In the genomic region with DNA sequence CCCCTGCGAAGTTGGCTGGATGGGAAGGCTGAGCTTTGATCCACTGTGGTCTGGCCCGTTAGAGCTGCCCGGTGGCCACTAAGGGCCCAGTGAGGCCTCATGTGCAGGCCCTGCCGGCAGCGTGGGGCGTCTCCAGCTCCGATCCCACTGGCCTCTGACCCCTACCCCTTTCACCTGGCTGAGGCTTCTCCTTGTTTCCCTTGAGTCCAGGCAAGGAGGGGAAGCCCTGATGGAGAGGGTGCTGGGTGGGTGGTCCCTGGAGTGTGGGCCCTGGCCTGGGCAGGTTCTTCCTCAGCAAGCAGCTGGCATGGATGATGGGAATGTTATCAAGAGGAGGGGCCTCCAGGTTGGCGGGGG, we compare ENCODE assay signal across 21 cellular contexts.
DNase-seq lines count a peak whose midpoint lies in the region; ATAC-seq, FAIRE-seq and TF ChIP-seq lines count a peak whose summit lies in the region.
"Had no signal": no experiment of that assay in that cellular context is flagged by ENCODE, and none has a peak within 500 bp of the region (broad histone marks: within the 10 kb centered on the region; RNA-seq: fewer than 3 reads in every experiment).

No MANE protein-coding gene starts in this region.

- H3K4me1 Mint-ChIP-seq in activated naive CD4-positive, alpha-beta T cell treated with anti-CD3 and anti-CD28 coated beads, Interleukin-2, amount 10 ng/mL, durations not matched to agents 7 days and 5 days, result peaks cover 22% of the 10 kb centered on the region

- H3K36me3 ChIP-seq in HepG2 (replicated peaks in 1 of 2; ENCODE audit: control insufficient read depth in 1 of 2, insufficient read depth in 2 of 2, low read length in 2 of 2) (peaks cover 37 to 60% of the 10 kb centered on the region in 2 experiments), testis (ENCODE audit: low read depth, missing control alignments) (no peaks in the 10 kb centered on the region)
- H3K36me3 ChIP-seq: neural progenitor cell had no signal

- 95% methylated on average over 8 of the region's 8 CpGs for WGBS in HepG2 (ENCODE audit: low lambda C conversion rate)
- WGBS in testis, 2 donors, result 83 to 88% methylated on average over 7 to 8 of the region's 8 CpGs

- peaks cover 6% of the 10 kb centered on the region for H3K4me1 ChIP-seq in HepG2 (ENCODE audit: insufficient read depth, low read length)
- no peaks in the 10 kb centered on the region for H3K4me1 ChIP-seq in testis
- H3K4me1 ChIP-seq: prostate gland had no signal

- no peak for FAIRE-seq in HepG2 (lab: Jason Lieb, UNC)
- FAIRE-seq: colon had no signal

- H3K4me3 ChIP-seq in HepG2 (replicated peaks in 1 of 3; ENCODE audit: insufficient read depth in 1 of 3, low read depth in 2 of 3, low read length in 3 of 3) (no peak overlapping the region), testis (no peak overlapping the region)
- H3K4me3 ChIP-seq: adrenal gland, gastroesophageal sphincter, lung, neural progenitor cell, prostate gland, SK-N-MC, vagina had no signal

- no TSS peak for BruUV-seq in HepG2 (replicated peaks; lab: Mats Ljungman, UMichigan)

- TF ChIP-seq RAD21 in HepG2 (CRISPR knock-in tag; IDR thresholded peaks at IDR 0.05), result no peak

- intact Hi-C loops in HepG2 (cut with micrococcal nuclease; ENCODE audit: unreplicated experiment) (no loop called here), testis (cut with DNase I; ENCODE audit: low total_unique reads) (no loop called here)

- TF ChIP-seq EP300 in HepG2 (IDR thresholded peaks at IDR 0.05; ENCODE audit: low read depth in 2 of 2, low read length in 2 of 2), result no peak
- no peak for TF ChIP-seq EP300 in HepG2 (CRISPR knock-in tag; IDR thresholded peaks at IDR 0.05; ENCODE audit: borderline replicate concordance)

- peak; percentile 20 for DNase-seq in activated naive CD4-positive, alpha-beta T cell treated with anti-CD3 and anti-CD28 coated beads, Interleukin-2, amount 10 ng/mL, durations not matched to agents 7 days and 5 days
- no peak for DNase-seq in activated naive CD4-positive, alpha-beta T cell treated with anti-CD3 and anti-CD28 coated beads, Interleukin-2, amount 50 U/mL, for 72 hours (ENCODE audit: low spot score in 2 of 2)
- DNase-seq in HepG2 (ENCODE audit: low spot score), result no peak
- DNase-seq in testis, result peak; percentile 10
- no peak for DNase-seq in HUDEP-2 (lab: John Stamatoyannopoulos, UW; ENCODE audit: unreplicated experiment in 76 of 76)
- no peak for DNase-seq in NK-92 treated with Interleukin-12 subunit alpha and Interleukin-12 subunit beta, amount 100 ng/mL, for 24 hours (lab: John Stamatoyannopoulos, UW)
- DNase-seq: activated CD4-positive, alpha-beta T cell treated with anti-CD3 and anti-CD28 coated beads, Interleukin-2, amount 10 ng/mL, durations not matched to agents 24 days and 14 days; brain microvascular endothelial cell; NCI-H1694; NCI-H526 had no signal

- no peak overlapping the region for H3K27ac Mint-ChIP-seq in activated naive CD4-positive, alpha-beta T cell treated with anti-CD3 and anti-CD28 coated beads, Interleukin-2, amount 10 ng/mL, durations not matched to agents 7 days and 5 days
- H3K27ac Mint-ChIP-seq in activated naive CD4-positive, alpha-beta T cell treated with anti-CD3 and anti-CD28 coated beads, Interleukin-2, amount 50 U/mL, for 72 hours, result no peak overlapping the region
- H3K27ac Mint-ChIP-seq: activated CD4-positive, alpha-beta T cell treated with anti-CD3 and anti-CD28 coated beads, Interleukin-2, amount 10 ng/mL, durations not matched to agents 24 days and 14 days; neural progenitor cell had no signal

- H3K27me3 Mint-ChIP-seq in activated naive CD4-positive, alpha-beta T cell treated with anti-CD3 and anti-CD28 coated beads, Interleukin-2, amount 10 ng/mL, durations not matched to agents 7 days and 5 days, result peaks cover 1% of the 10 kb centered on the region
- H3K27me3 Mint-ChIP-seq: activated CD4-positive, alpha-beta T cell treated with anti-CD3 and anti-CD28 coated beads, Interleukin-2, amount 10 ng/mL, durations not matched to agents 24 days and 14 days had no signal

- no peak overlapping the region for H3K4me2 ChIP-seq in HepG2 (ENCODE audit: low read depth, low read length)
- H3K4me2 ChIP-seq: neural progenitor cell had no signal

- no peak overlapping the region for H3K4me3 Mint-ChIP-seq in activated naive CD4-positive, alpha-beta T cell treated with anti-CD3 and anti-CD28 coated beads, Interleukin-2, amount 10 ng/mL, durations not matched to agents 7 days and 5 days
- H3K4me3 Mint-ChIP-seq: activated CD4-positive, alpha-beta T cell treated with anti-CD3 and anti-CD28 coated beads, Interleukin-2, amount 10 ng/mL, durations not matched to agents 24 days and 14 days; neural progenitor cell had no signal

- H3K9me3 ChIP-seq in HepG2 (ENCODE audit: low read length), result no peaks in the 10 kb centered on the region
- no peaks in the 10 kb centered on the region for H3K9me3 ChIP-seq in testis
- H3K9me3 ChIP-seq: adrenal gland, gastroesophageal sphincter, prostate gland, vagina had no signal

- H3K36me3 Mint-ChIP-seq in activated naive CD4-positive, alpha-beta T cell treated with anti-CD3 and anti-CD28 coated beads, Interleukin-2, amount 10 ng/mL, durations not matched to agents 7 days and 5 days, result peaks cover 60% of the 10 kb centered on the region
- peaks cover 0 to 25% of the 10 kb centered on the region in 2 donors for H3K36me3 Mint-ChIP-seq in activated naive CD4-positive, alpha-beta T cell treated with anti-CD3 and anti-CD28 coated beads, Interleukin-2, amount 50 U/mL, for 72 hours

- peak; percentile 4 for TF ChIP-seq POLR2A in GM19193 (IDR thresholded peaks at IDR 0.05; ENCODE audit: extremely low read depth, insufficient read depth, insufficient read length)
- no peak for TF ChIP-seq POLR2A in HepG2 (IDR thresholded peaks at IDR 0.05; ENCODE audit: insufficient read depth in 1 of 2, low read depth in 2 of 2, low read length in 2 of 2)
- TF ChIP-seq POLR2A in testis (IDR thresholded peaks at IDR 0.05), result no peak

- H3K9ac ChIP-seq in HepG2 (ENCODE audit: insufficient read depth, low read depth, low read length), result no peak overlapping the region
- H3K9ac ChIP-seq: neural progenitor cell had no signal

- POLR2A ChIA-PET in HepG2 (lab: Yijun Ruan, JAX), result interaction anchor here (1.6 kb wide), 1 partner anchor 68 kb away, joined by 4 read pairs; no protein-coding TSS in a partner anchor

- no peaks in the 10 kb centered on the region for H3K27me3 ChIP-seq in HepG2 (ENCODE audit: control insufficient read depth in 1 of 2, insufficient read depth in 2 of 2, low read length in 2 of 2)
- no peaks in the 10 kb centered on the region for H3K27me3 ChIP-seq in testis
- H3K27me3 ChIP-seq: adrenal gland, brain microvascular endothelial cell, gastroesophageal sphincter, neural progenitor cell, vagina had no signal

- CTCF ChIA-PET in activated naive CD4-positive, alpha-beta T cell treated with anti-CD3 and anti-CD28 coated beads, Interleukin-2, amount 10 ng/mL, durations not matched to agents 7 days and 5 days (lab: Charles Lee), result interaction anchor here (1.3 to 2.4 kb wide), 3 partner anchors 68 to 166 kb away, joined by 5 to 15 read pairs (median 6); no protein-coding TSS in a partner anchor
- CTCF ChIA-PET in HepG2 (lab: Yijun Ruan, JAX; ENCODE audit: low intra/inter-chr PET ratio, low total read pairs), result no interaction called here

- TF ChIP-seq CTCF in HepG2 (CRISPR knock-in tag; IDR thresholded peaks at IDR 0.05) (no peak), testis (IDR thresholded peaks at IDR 0.05) (no peak)

- no peaks in the 10 kb centered on the region for H3K9me3 Mint-ChIP-seq in activated naive CD4-positive, alpha-beta T cell treated with anti-CD3 and anti-CD28 coated beads, Interleukin-2, amount 10 ng/mL, durations not matched to agents 7 days and 5 days
- no peaks in the 10 kb centered on the region for H3K9me3 Mint-ChIP-seq in activated naive CD4-positive, alpha-beta T cell treated with anti-CD3 and anti-CD28 coated beads, Interleukin-2, amount 50 U/mL, for 72 hours
- H3K9me3 Mint-ChIP-seq: activated CD4-positive, alpha-beta T cell treated with anti-CD3 and anti-CD28 coated beads, Interleukin-2, amount 10 ng/mL, durations not matched to agents 24 days and 14 days; neural progenitor cell had no signal

- H2AFZ ChIP-seq in HepG2 (ENCODE audit: low read length), result no peak overlapping the region
- H2AFZ ChIP-seq: neural progenitor cell had no signal

- peaks cover 16% of the 10 kb centered on the region; the same call in 1 of the 2 replicates for H4K20me1 ChIP-seq in HepG2 (ENCODE audit: insufficient read depth, low read length)

- H3K79me2 ChIP-seq in HepG2 (ENCODE audit: insufficient read depth, low read length), result no peaks in the 10 kb centered on the region

- in situ Hi-C loops in HepG2 (cut with HindIII; ENCODE audit: extremely low pct_ligation_motif_present, low pct_unique_long_range_greater_than_20kb), result loop anchor here (5.0 kb wide), 2 partner anchors 70 to 165 kb away; no protein-coding TSS in a partner anchor

- no peak for ATAC-seq in activated naive CD4-positive, alpha-beta T cell treated with anti-CD3 and anti-CD28 coated beads, Interleukin-2, amount 50 U/mL, for 72 hours
- ATAC-seq in HepG2, result no peak
- no peak for ATAC-seq in GM21447 (IDR thresholded peaks at IDR 0.05; ENCODE audit: unreplicated experiment)
- ATAC-seq: gastroesophageal sphincter had no signal

- H3K27ac ChIP-seq in HepG2 (ENCODE audit: extremely low read length, insufficient read depth, low read length) (no peak overlapping the region), testis (no peak overlapping the region)
- H3K27ac ChIP-seq: adrenal gland, brain microvascular endothelial cell, gastroesophageal sphincter, HL-60, neural progenitor cell, prostate gland, SK-N-MC, vagina had no signal

TF ChIP-seq in HepG2, 621 proteins besides CTCF, POLR2A, EP300 and RAD21 (continues in another document):
- TF ChIP-seq AGO2 (optimal IDR thresholded peaks at IDR 0.05; ENCODE audit: low read depth, low read length), result peak; percentile 91
- TF ChIP-seq, protein P1, sequence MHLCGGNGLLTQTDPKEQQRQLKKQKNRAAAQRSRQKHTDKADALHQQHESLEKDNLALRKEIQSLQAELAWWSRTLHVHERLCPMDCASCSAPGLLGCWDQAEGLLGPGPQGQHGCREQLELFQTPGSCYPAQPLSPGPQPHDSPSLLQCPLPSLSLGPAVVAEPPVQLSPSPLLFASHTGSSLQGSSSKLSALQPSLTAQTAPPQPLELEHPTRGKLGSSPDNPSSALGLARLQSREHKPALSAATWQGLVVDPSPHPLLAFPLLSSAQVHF (CRISPR knock-in tag; IDR thresholded peaks at IDR 0.05), result no peak
- no peak for TF ChIP-seq RBFOX2 (IDR thresholded peaks at IDR 0.05; ENCODE audit: low read depth, low read length)
- TF ChIP-seq, protein P2, sequence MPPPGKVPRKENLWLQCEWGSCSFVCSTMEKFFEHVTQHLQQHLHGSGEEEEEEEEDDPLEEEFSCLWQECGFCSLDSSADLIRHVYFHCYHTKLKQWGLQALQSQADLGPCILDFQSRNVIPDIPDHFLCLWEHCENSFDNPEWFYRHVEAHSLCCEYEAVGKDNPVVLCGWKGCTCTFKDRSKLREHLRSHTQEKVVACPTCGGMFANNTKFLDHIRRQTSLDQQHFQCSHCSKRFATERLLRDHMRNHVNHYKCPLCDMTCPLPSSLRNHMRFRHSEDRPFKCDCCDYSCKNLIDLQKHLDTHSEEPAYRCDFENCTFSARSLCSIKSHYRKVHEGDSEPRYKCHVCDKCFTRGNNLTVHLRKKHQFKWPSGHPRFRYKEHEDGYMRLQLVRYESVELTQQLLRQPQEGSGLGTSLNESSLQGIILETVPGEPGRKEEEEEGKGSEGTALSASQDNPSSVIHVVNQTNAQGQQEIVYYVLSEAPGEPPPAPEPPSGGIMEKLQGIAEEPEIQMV (CRISPR knock-in tag; IDR thresholded peaks at IDR 0.05; ENCODE audit: low read depth), result no peak

Comparison
In these comparisons a context has a peak if more than half of its experiments do, and no peak if none do; other contexts are left out.
1. DNase-seq: peak in activated naive CD4-positive, alpha-beta T cell treated with anti-CD3 and anti-CD28 coated beads, Interleukin-2, amount 10 ng/mL, durations not matched to agents 7 days and 5 days (single experiment) and testis (single experiment); none in activated naive CD4-positive, alpha-beta T cell treated with anti-CD3 and anti-CD28 coated beads, Interleukin-2, amount 50 U/mL, for 72 hours (0 of 2), HepG2 (single experiment), HUDEP-2 (0 of 76) and NK-92 treated with Interleukin-12 subunit alpha and Interleukin-12 subunit beta, amount 100 ng/mL, for 24 hours (single experiment).